8 cellular contexts compared by ENCODE assay signal in the genomic region with DNA sequence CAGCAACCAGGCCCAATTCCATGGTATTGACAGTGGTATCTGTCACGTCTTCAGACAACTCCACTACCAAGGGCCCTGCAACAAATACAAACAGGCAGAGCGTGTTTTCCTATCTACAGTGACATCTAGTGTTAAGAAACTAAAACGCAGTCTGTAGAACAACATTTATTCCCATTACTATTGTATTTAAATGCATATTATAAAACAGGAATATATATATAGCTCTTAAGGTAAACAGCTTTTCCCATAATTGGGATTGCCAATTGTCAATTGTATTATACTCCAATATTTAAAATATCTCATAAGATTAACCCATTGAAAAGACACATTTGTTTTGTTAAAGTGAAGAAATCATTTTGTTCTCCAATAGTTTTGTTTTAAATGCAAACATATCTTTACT.
A peak's percentile ranks its signal among the peaks of the same experiment; 100 is the strongest.
DNase-seq lines count a peak whose midpoint lies in the region; ATAC-seq and TF ChIP-seq lines count a peak whose summit lies in the region.

No MANE protein-coding gene starts in this region.

- H3K36me3 ChIP-seq in mucosa of descending colon (ENCODE audit: low read depth) = no peaks in the 10 kb centered on the region

- intact Hi-C loops in mucosa of descending colon (cut with DNase I, micrococcal nuclease) = no loop called here

- ATAC-seq in GM18867 (IDR thresholded peaks at IDR 0.05; ENCODE audit: unreplicated experiment) (peak; percentile 72), mucosa of descending colon (peak; percentile 61), HG03039 (IDR thresholded peaks at IDR 0.05; ENCODE audit: unreplicated experiment) (no peak), HG03457 (IDR thresholded peaks at IDR 0.05; ENCODE audit: unreplicated experiment) (no peak)

- H3K36me3 Mint-ChIP-seq in endothelial cell (ENCODE audit: low read depth, unreplicated experiment) = no peaks in the 10 kb centered on the region

- H3K4me3 ChIP-seq in mucosa of descending colon = no peak overlapping the region

- peak; percentile 67 for TF ChIP-seq RAD21 in Ishikawa (IDR thresholded peaks at IDR 0.05; ENCODE audit: low read depth)

- peak; percentile 77 for DNase-seq in Ammon's horn (ENCODE audit: low spot score)
- DNase-seq in OCI-M2 (lab: John Stamatoyannopoulos, UW; ENCODE audit: unreplicated experiment) = peak; percentile 36
- no peak for DNase-seq in endothelial cell (ENCODE audit: low spot score)
- DNase-seq in mucosa of descending colon = no peak

- H3K9me3 Mint-ChIP-seq in endothelial cell (ENCODE audit: unreplicated experiment) = no peaks in the 10 kb centered on the region

- H3K27me3 Mint-ChIP-seq in endothelial cell (ENCODE audit: unreplicated experiment) = peaks cover 2% of the 10 kb centered on the region

- TF ChIP-seq CTCF in endothelial cell (IDR thresholded peaks at IDR 0.05; ENCODE audit: unreplicated experiment) (peak; percentile 66), mucosa of descending colon (IDR thresholded peaks at IDR 0.05) (peak; percentile 21)

- H3K4me3 Mint-ChIP-seq in endothelial cell (ENCODE audit: unreplicated experiment) = no peak overlapping the region

- TF ChIP-seq EP300 in Ishikawa (IDR thresholded peaks at IDR 0.05; ENCODE audit: borderline replicate concordance) = no peak

- H3K9me3 ChIP-seq in mucosa of descending colon = no peaks in the 10 kb centered on the region

- H3K4me1 Mint-ChIP-seq in endothelial cell (ENCODE audit: unreplicated experiment) = peaks cover 7% of the 10 kb centered on the region

- H3K27ac Mint-ChIP-seq in endothelial cell (ENCODE audit: unreplicated experiment) = no peak overlapping the region

- peaks cover 12% of the 10 kb centered on the region for H3K4me1 ChIP-seq in mucosa of descending colon (ENCODE audit: low read depth)

TF ChIP-seq in Ishikawa, 13 proteins besides CTCF, POLR2A, EP300 and RAD21:
- TF ChIP-seq TEAD4 (IDR thresholded peaks at IDR 0.05) (no peak), EGR1 (IDR thresholded peaks at IDR 0.05) (no peak), ZBTB7A (IDR thresholded peaks at IDR 0.05; ENCODE audit: low read depth) (no peak), TCF12 (IDR thresholded peaks at IDR 0.05; ENCODE audit: low read depth) (no peak), CREB1 (IDR thresholded peaks at IDR 0.05; ENCODE audit: low read depth) (no peak), FOXM1 (IDR thresholded peaks at IDR 0.05; ENCODE audit: borderline replicate concordance, low read depth) (no peak), YY1 (IDR thresholded peaks at IDR 0.05; ENCODE audit: low read depth) (no peak)
TF ChIP-seq in Ishikawa: peak in this region for 0.

Comparison
In these comparisons a context has a peak if more than half of its experiments do, and no peak if none do; other contexts are left out.
1. DNase-seq: peak in Ammon's horn (single experiment) and OCI-M2 (single experiment); none in endothelial cell (single experiment) and mucosa of descending colon (0 of 3).
2. ATAC-seq: peak in GM18867 (single experiment) and mucosa of descending colon (single experiment); none in HG03039 (single experiment) and HG03457 (single experiment).